Comparison of ENCODE assay signal across 21 cellular contexts in the genomic region with DNA sequence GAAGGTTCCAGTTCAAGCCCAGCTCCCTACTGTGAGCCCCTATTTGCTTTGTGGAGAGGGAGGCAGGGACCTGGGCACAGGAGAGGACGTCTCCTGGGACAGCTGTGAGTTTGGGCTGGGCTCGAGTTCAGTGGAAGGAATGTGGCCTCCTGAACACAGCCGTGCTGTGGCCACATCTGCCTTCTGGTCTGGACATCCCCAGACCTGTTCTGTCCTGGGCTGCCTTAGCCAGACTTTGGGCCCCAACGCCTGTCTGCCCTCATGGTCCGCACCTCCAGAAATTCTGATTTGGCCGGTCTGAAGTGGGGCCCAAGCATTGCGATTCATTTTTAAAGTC.
DNase-seq lines count a peak whose midpoint lies in the region; ATAC-seq and TF ChIP-seq lines count a peak whose summit lies in the region.
"Had no signal": no experiment of that assay in that cellular context is flagged by ENCODE, and none has a peak within 500 bp of the region (broad histone marks: within the 10 kb centered on the region; RNA-seq: fewer than 3 reads in every experiment).

No MANE protein-coding gene starts in this region.

- no peak overlapping the region for H3K4me3 ChIP-seq in AG04450 (ENCODE audit: low read depth, low read length)
- H3K4me3 ChIP-seq: SK-N-MC had no signal

- no peaks in the 10 kb centered on the region for H4K20me1 ChIP-seq in H9 (ENCODE audit: control insufficient read depth, insufficient read depth, insufficient read length)

- no peak overlapping the region for H2BK20ac ChIP-seq in H9 (ENCODE audit: low read depth, low read length, poor library complexity, severe bottlenecking)

- POLR2A ChIA-PET in AG04450 (lab: Yijun Ruan, JAX): no interaction called here

- peak overlapping the region; percentile 56; the same call in 1 of the 2 replicates for H3K14ac ChIP-seq in H9 (ENCODE audit: insufficient read depth, low read length)

- H3K79me1 ChIP-seq in H9 (ENCODE audit: insufficient read depth, low read depth, low read length, poor library complexity, severe bottlenecking): no peaks in the 10 kb centered on the region

- no peak overlapping the region for H3T11ph ChIP-seq in H9 (ENCODE audit: low read length)

- CTCF ChIA-PET in AG04450 (lab: Charles Lee): interaction anchor here (1.2 kb wide), 1 partner anchor 29 kb away, joined by 4 read pairs; no protein-coding TSS in a partner anchor

- H3K4me3 Mint-ChIP-seq in H9 (no peak overlapping the region), nephron (no peak overlapping the region)
- H3K4me3 Mint-ChIP-seq in central memory CD8-positive, alpha-beta T cell: no peak overlapping the region
- H3K4me3 Mint-ChIP-seq: CD4-positive, CD25-positive, alpha-beta regulatory T cell had no signal

- H3K4ac ChIP-seq in H9 (ENCODE audit: low read depth, low read length): no peak overlapping the region

- peak overlapping the region; percentile 65 to 89 (median 67); a peak in 5 of 7 replicates for H3K27ac Mint-ChIP-seq in H9
- peak overlapping the region; percentile 84 for H3K27ac Mint-ChIP-seq in central memory CD8-positive, alpha-beta T cell (ENCODE audit: low read depth)
- peak overlapping the region in 2 of 3 experiments; percentile 44 to 65 for H3K27ac Mint-ChIP-seq in nephron
- H3K27ac Mint-ChIP-seq: CD4-positive, CD25-positive, alpha-beta regulatory T cell had no signal

- no peak overlapping the region for H4K91ac ChIP-seq in H9 (ENCODE audit: insufficient read length, low read depth, low read length)

- H3K27me3 Mint-ChIP-seq in H9 (ENCODE audit: low read depth): no peaks in the 10 kb centered on the region
- H3K27me3 Mint-ChIP-seq in central memory CD8-positive, alpha-beta T cell: no peaks in the 10 kb centered on the region
- no peaks in the 10 kb centered on the region for H3K27me3 Mint-ChIP-seq in nephron (ENCODE audit: low read depth)
- H3K27me3 Mint-ChIP-seq: CD4-positive, CD25-positive, alpha-beta regulatory T cell had no signal

- H3K9me3 ChIP-seq in AG04450 (ENCODE audit: control insufficient read depth, insufficient read depth, low read length) (no peaks in the 10 kb centered on the region), H9 (ENCODE audit: control insufficient read depth, low read depth, low read length) (no peaks in the 10 kb centered on the region)

- H2AFZ ChIP-seq in H9 (ENCODE audit: low read length): no peak overlapping the region

- H2BK15ac ChIP-seq in H9 (ENCODE audit: low read depth, low read length): no peak overlapping the region

- no peak overlapping the region for H2AK5ac ChIP-seq in H9 (ENCODE audit: insufficient read length, low read length)

- no peaks in the 10 kb centered on the region for H3K23me2 ChIP-seq in H9 (ENCODE audit: insufficient read length, low read depth, low read length, poor library complexity, severe bottlenecking)

- no CpG with 5 or more reads among the region's 7 CpGs for WGBS in H9 (ENCODE audit: extremely low coverage, insufficient read length, low lambda C conversion rate)

- H2BK5ac ChIP-seq in H9 (ENCODE audit: insufficient read length, low read length): no peak overlapping the region

- no peak overlapping the region for H3K4me2 ChIP-seq in H9 (ENCODE audit: insufficient read depth, insufficient read length, low read length)

- H3K9ac ChIP-seq in H9 (ENCODE audit: extremely low read depth, insufficient read length, low read length): no peak overlapping the region

- H3K36me3 Mint-ChIP-seq in H9 (ENCODE audit: insufficient read depth in 1 of 3, low read depth in 3 of 3) (no peaks in the 10 kb centered on the region; a peak in 2 of 7 replicates), nephron (ENCODE audit: low read depth) (no peaks in the 10 kb centered on the region)
- peaks cover 6% of the 10 kb centered on the region for H3K36me3 Mint-ChIP-seq in central memory CD8-positive, alpha-beta T cell (ENCODE audit: insufficient read depth)
- H3K36me3 Mint-ChIP-seq: CD4-positive, CD25-positive, alpha-beta regulatory T cell had no signal

- no peak overlapping the region for H3K56ac ChIP-seq in H9 (ENCODE audit: insufficient read length, low read depth, low read length)

- H4K5ac ChIP-seq in H9 (ENCODE audit: insufficient read length, low read depth, low read length): no peak overlapping the region

- H3K4me1 Mint-ChIP-seq in H9 (peaks cover 53 to 60% of the 10 kb centered on the region in 2 experiments), nephron (peaks cover 76% of the 10 kb centered on the region)
- H3K4me1 Mint-ChIP-seq in central memory CD8-positive, alpha-beta T cell: peaks cover 32% of the 10 kb centered on the region

- TF ChIP-seq CTCF in AG04450 (IDR thresholded peaks at IDR 0.05; ENCODE audit: low read depth, low read length) (no peak), H9 (conservative IDR thresholded peaks at IDR 0.05) (no peak), nephron (IDR thresholded peaks at IDR 0.05; ENCODE audit: unreplicated experiment in 3 of 3) (no peak)

- no peak overlapping the region for H3K18ac ChIP-seq in H9 (ENCODE audit: insufficient read length, low read depth, low read length)

- no peaks in the 10 kb centered on the region for H3K9me3 Mint-ChIP-seq in H9
- no peaks in the 10 kb centered on the region for H3K9me3 Mint-ChIP-seq in central memory CD8-positive, alpha-beta T cell
- no peaks in the 10 kb centered on the region for H3K9me3 Mint-ChIP-seq in nephron
- H3K9me3 Mint-ChIP-seq: CD4-positive, CD25-positive, alpha-beta regulatory T cell had no signal

- ATAC-seq in central memory CD8-positive, alpha-beta T cell (replicated peaks; ENCODE audit: extremely low read depth, poor library complexity, severe bottlenecking): no peak
- no peak for ATAC-seq in HG02973 (IDR thresholded peaks at IDR 0.05; ENCODE audit: unreplicated experiment)

- H4K8ac ChIP-seq in H9 (replicated peaks; ENCODE audit: insufficient read length, low read depth, low read length): no peak overlapping the region

- H3K27ac ChIP-seq in AG04450 (ENCODE audit: low read depth, low read length): peak overlapping the region; percentile 2
- H3K27ac ChIP-seq in H9 (ENCODE audit: insufficient read length, low read depth, low read length): no peak overlapping the region

- no peak overlapping the region for H2BK120ac ChIP-seq in H9 (ENCODE audit: low read depth, low read length, poor library complexity, severe bottlenecking)

- H2BK12ac ChIP-seq in H9 (ENCODE audit: insufficient read length, low read depth, low read length): no peak overlapping the region

- peaks cover 1% of the 10 kb centered on the region; the same call in 1 of the 2 replicates for H3K79me2 ChIP-seq in H9 (ENCODE audit: insufficient read depth, low read length)

- H3K23ac ChIP-seq in H9 (ENCODE audit: insufficient read length, low read depth, low read length): no peak overlapping the region

- peaks cover 15% of the 10 kb centered on the region for H3K4me1 ChIP-seq in H9 (ENCODE audit: insufficient read depth, low read length)

- no peaks in the 10 kb centered on the region for H3K27me3 ChIP-seq in AG04450 (ENCODE audit: control insufficient read depth, insufficient read depth, low read length)
- H3K27me3 ChIP-seq in H9 (ENCODE audit: insufficient read depth, low read length): no peaks in the 10 kb centered on the region

- no peak for DNase-seq in AG04450 (ENCODE audit: low read depth, low spot score)
- no peak for DNase-seq in H9
- DNase-seq in central memory CD8-positive, alpha-beta T cell (ENCODE audit: low spot score in 2 of 2): no peak
- DNase-seq in T1000 (lab: John Stamatoyannopoulos, UW): no peak
- DNase-seq in NCI-H1417 treated with DMSO at 0.1 percent for 48 hours (lab: John Stamatoyannopoulos, UW): no peak
- DNase-seq: activated CD4-positive, alpha-beta T cell treated with anti-CD3 and anti-CD28 coated beads, Interleukin-2, amount 50 U/mL, for 48 hours; activated naive CD4-positive, alpha-beta T cell treated with anti-CD3 and anti-CD28 coated beads, Interleukin-2, amount 50 U/mL, for 16 hours; activated T-cell treated with anti-CD3 and anti-CD28 coated beads, Interleukin-2, amount 50 U/mL, for 48 hours; anterior cingulate cortex; CD4-positive, CD25-positive, alpha-beta regulatory T cell; cerebellar nuclear complex; foreskin melanocyte; HCEC 1CT; MM.1S; NCI-H1436; NCI-H510A treated with DMSO at 0.1 percent for 48 hours; occipital lobe; substantia nigra had no signal
